9 cellular contexts compared by ENCODE assay signal in the genomic region with DNA sequence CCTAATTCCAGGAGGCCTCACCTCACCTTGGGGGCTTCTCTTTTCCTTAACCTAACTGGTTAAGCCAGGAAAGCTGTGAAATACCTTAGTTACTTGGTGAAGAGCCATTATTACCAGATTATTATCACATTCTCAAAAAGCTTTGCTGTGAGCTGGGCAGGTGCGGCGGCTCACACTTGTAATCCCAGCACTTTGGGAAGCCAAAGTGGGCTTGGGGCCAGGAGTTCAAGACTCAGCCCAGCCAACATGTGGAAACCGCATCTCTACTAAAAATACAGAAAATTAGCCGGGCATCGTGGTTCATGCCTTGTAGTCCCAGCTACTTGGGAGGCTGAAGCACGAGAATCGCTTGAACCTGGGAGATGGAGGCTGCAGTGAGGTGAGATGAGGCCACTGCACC.
DNase-seq lines count a peak whose midpoint lies in the region; ATAC-seq and TF ChIP-seq lines count a peak whose summit lies in the region.
"Had no signal": no experiment of that assay in that cellular context is flagged by ENCODE, and none has a peak within 500 bp of the region (broad histone marks: within the 10 kb centered on the region; RNA-seq: fewer than 3 reads in every experiment).

No MANE protein-coding gene starts in this region.

- no peak for DNase-seq in GM12865 (ENCODE audit: low read depth)
- peak; percentile 33 for DNase-seq in M059J (ENCODE audit: low read depth)
- no peak for DNase-seq in epithelial cell of proximal tubule (ENCODE audit: low read depth)
- peak; percentile 59 for DNase-seq in retinal pigment epithelial cell (ENCODE audit: low read depth)
- DNase-seq in erythroblast (lab: John Stamatoyannopoulos, UW): no peak
- DNase-seq in AG08395 (ENCODE audit: low spot score): no peak
- DNase-seq: natural killer cell had no signal

- no peak for TF ChIP-seq POLR2A in erythroblast (IDR thresholded peaks at IDR 0.05; ENCODE audit: low read length)

- no peak for TF ChIP-seq CTCF in GM12865 (IDR thresholded peaks at IDR 0.05; ENCODE audit: insufficient read depth, low read depth, low read length, missing control alignments)
- no peak for TF ChIP-seq CTCF in epithelial cell of proximal tubule (conservative IDR thresholded peaks at IDR 0.05; ENCODE audit: low read depth, low read length)
- no peak for TF ChIP-seq CTCF in retinal pigment epithelial cell (conservative IDR thresholded peaks at IDR 0.05; ENCODE audit: low read depth, low read length)

- no peak for ATAC-seq in HG03095 (IDR thresholded peaks at IDR 0.05; ENCODE audit: unreplicated experiment)
- ATAC-seq in HG03159 (IDR thresholded peaks at IDR 0.05; ENCODE audit: unreplicated experiment): no peak

- H3K4me3 ChIP-seq in GM12865 (ENCODE audit: low read depth, low read length) (peak overlapping the region; percentile 6; the same call in 1 of the 2 replicates), epithelial cell of proximal tubule (ENCODE audit: low read depth, low read length) (peak overlapping the region; percentile 12), retinal pigment epithelial cell (ENCODE audit: low read length) (no peak overlapping the region)

Comparison
In these comparisons a context has a peak if more than half of its experiments do, and no peak if none do; other contexts are left out.
1. DNase-seq: peak in M059J (single experiment) and retinal pigment epithelial cell (single experiment); none in GM12865 (single experiment), epithelial cell of proximal tubule (single experiment), erythroblast (0 of 2) and AG08395 (single experiment).